1 cellular context compared by ENCODE assay signal in genomic region chr1:24206516-24207394, GRCh38.
A peak's percentile ranks its signal among the peaks of the same experiment; 100 is the strongest.
TF ChIP-seq lines count a peak whose summit lies in the region.

No MANE protein-coding gene starts in this region.

TF ChIP-seq in HEK293, 187 proteins besides CTCF, POLR2A, EP300 and RAD21 (continued from another document):
- TF ChIP-seq, protein P1, sequence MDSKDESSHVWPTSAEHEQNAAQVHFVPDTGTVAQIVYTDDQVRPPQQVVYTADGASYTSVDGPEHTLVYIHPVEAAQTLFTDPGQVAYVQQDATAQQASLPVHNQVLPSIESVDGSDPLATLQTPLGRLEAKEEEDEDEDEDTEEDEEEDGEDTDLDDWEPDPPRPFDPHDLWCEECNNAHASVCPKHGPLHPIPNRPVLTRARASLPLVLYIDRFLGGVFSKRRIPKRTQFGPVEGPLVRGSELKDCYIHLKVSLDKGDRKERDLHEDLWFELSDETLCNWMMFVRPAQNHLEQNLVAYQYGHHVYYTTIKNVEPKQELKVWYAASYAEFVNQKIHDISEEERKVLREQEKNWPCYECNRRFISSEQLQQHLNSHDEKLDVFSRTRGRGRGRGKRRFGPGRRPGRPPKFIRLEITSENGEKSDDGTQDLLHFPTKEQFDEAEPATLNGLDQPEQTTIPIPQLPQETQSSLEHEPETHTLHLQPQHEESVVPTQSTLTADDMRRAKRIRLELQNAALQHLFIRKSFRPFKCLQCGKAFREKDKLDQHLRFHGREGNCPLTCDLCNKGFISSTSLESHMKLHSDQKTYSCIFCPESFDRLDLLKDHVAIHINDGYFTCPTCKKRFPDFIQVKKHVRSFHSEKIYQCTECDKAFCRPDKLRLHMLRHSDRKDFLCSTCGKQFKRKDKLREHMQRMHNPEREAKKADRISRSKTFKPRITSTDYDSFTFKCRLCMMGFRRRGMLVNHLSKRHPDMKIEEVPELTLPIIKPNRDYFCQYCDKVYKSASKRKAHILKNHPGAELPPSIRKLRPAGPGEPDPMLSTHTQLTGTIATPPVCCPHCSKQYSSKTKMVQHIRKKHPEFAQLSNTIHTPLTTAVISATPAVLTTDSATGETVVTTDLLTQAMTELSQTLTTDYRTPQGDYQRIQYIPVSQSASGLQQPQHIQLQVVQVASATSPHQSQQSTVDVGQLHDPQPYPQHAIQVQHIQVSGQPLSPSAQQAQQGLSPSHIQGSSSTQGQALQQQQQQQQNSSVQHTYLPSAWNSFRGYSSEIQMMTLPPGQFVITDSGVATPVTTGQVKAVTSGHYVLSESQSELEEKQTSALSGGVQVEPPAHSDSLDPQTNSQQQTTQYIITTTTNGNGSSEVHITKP (tag by site-specific recombination; IDR thresholded peaks at IDR 0.05) = peak; percentile 65
- TF ChIP-seq ZNF692 (tag by site-specific recombination; IDR thresholded peaks at IDR 0.05) (peak; percentile 41; the same call in 1 of the 2 replicates), KLF1 (tag by site-specific recombination; IDR thresholded peaks at IDR 0.05) (peak; percentile 93)
